18 cellular contexts compared by ENCODE assay signal in genomic region chr2:99476629-99477028, GRCh38. TPM values are rescaled to one million over a fixed set of nuclear protein-coding genes. Genes with fewer than 3 reads are reported as not detected.
DNase-seq lines count a peak whose midpoint lies in the region; ATAC-seq and TF ChIP-seq lines count a peak whose summit lies in the region.
"Had no signal": no experiment of that assay in that cellular context is flagged by ENCODE, and none has a peak within 500 bp of the region (broad histone marks: within the 10 kb centered on the region; RNA-seq: fewer than 3 reads in every experiment).

No MANE protein-coding gene starts in this region.

- BruUV-seq in IMR-90 (replicated peaks; lab: Mats Ljungman, UMichigan) = no TSS peak

- H3K4me2 ChIP-seq in IMR-90 (ENCODE audit: low read depth, low read length) = no peak overlapping the region
- H3K4me2 ChIP-seq in trophoblast cell (ENCODE audit: low read length) = no peak overlapping the region

- peaks cover 35% of the 10 kb centered on the region for H3K4me1 Mint-ChIP-seq in endodermal cell
- peaks cover 63% of the 10 kb centered on the region for H3K4me1 Mint-ChIP-seq in activated CD4-positive, alpha-beta T cell treated with anti-CD3 and anti-CD28 coated beads for 36 hours

- peaks cover 19% of the 10 kb centered on the region for H3K9me1 ChIP-seq in IMR-90 (ENCODE audit: insufficient read depth, low read length)

- H3K4me3 ChIP-seq in IMR-90 (ENCODE audit: insufficient read depth, low read depth, low read length) = no peak overlapping the region
- H3K4me3 ChIP-seq in endodermal cell (ENCODE audit: low read length) = no peak overlapping the region
- H3K4me3 ChIP-seq in left ventricle myocardium inferior = no peak overlapping the region
- H3K4me3 ChIP-seq in trophoblast cell (ENCODE audit: low read depth, low read length) = no peak overlapping the region
- H3K4me3 ChIP-seq: K562 had no signal

- H3K18ac ChIP-seq in IMR-90 (ENCODE audit: low read depth, low read length) (no peak overlapping the region), trophoblast cell (ENCODE audit: low read length) (no peak overlapping the region)

- in situ Hi-C loops in IMR-90 (cut with MboI; ENCODE audit: low sequenced_read_pairs) = loop anchor here (10.0 kb wide), 1 partner anchor 292 kb away; the partner anchor contains the start of genes MITD1 and MRPL30

- H3K36me3 ChIP-seq in IMR-90 (ENCODE audit: control insufficient read depth, insufficient read depth, low read length) (no peaks in the 10 kb centered on the region), endodermal cell (ENCODE audit: control insufficient read depth, insufficient read depth, low read length) (peaks cover 1% of the 10 kb centered on the region), left ventricle myocardium inferior (no peaks in the 10 kb centered on the region), trophoblast cell (ENCODE audit: control insufficient read depth in 1 of 2, insufficient read depth in 2 of 2, low read length in 2 of 2) (peaks cover 0 to 3% of the 10 kb centered on the region in 2 experiments)

- no peaks in the 10 kb centered on the region for H3K27me3 Mint-ChIP-seq in endodermal cell (ENCODE audit: insufficient read depth)
- H3K27me3 Mint-ChIP-seq in activated CD4-positive, alpha-beta T cell treated with anti-CD3 and anti-CD28 coated beads for 36 hours = no peaks in the 10 kb centered on the region

- no peak overlapping the region for H4K12ac ChIP-seq in trophoblast cell (ENCODE audit: low read depth, low read length)

- H2BK120ac ChIP-seq in IMR-90 (ENCODE audit: low read depth, low read length) (no peak overlapping the region), trophoblast cell (ENCODE audit: insufficient read depth, low read length, poor library complexity) (no peak overlapping the region)

- H4K5ac ChIP-seq in IMR-90 (ENCODE audit: low read depth, low read length) = no peak overlapping the region

- WGBS in IMR-90 (ENCODE audit: extremely low coverage in 2 of 2, insufficient read length in 1 of 2), 2 experiments = no CpG with 5 or more reads among the region's 3 CpGs
- WGBS in endodermal cell (ENCODE audit: insufficient coverage in 1 of 2, insufficient read length in 1 of 2), 2 experiments = 97 to 100% methylated on average over 3 of the region's 3 CpGs
- no CpG with 5 or more reads among the region's 3 CpGs for WGBS in trophoblast cell (ENCODE audit: extremely low coverage, insufficient coverage, insufficient read length)

- H4K20me1 ChIP-seq in IMR-90 (ENCODE audit: insufficient read depth, low read length) = peaks cover 23% of the 10 kb centered on the region

- no peak for TF ChIP-seq POLR2A in IMR-90 (IDR thresholded peaks at IDR 0.05; ENCODE audit: low read depth, low read length)

- H3K27ac Mint-ChIP-seq in endodermal cell = peak overlapping the region; percentile 76
- no peak overlapping the region for H3K27ac Mint-ChIP-seq in activated CD4-positive, alpha-beta T cell treated with anti-CD3 and anti-CD28 coated beads for 36 hours

- H2BK15ac ChIP-seq in IMR-90 (ENCODE audit: low read depth, low read length) = no peak overlapping the region

- dilution Hi-C loops in IMR-90 (cut with HindIII; ENCODE audit: low sequenced_read_pairs, unreplicated experiment) = no loop called here

- H3K23ac ChIP-seq in IMR-90 (ENCODE audit: low read depth, low read length) (no peak overlapping the region), trophoblast cell (ENCODE audit: low read length) (no peak overlapping the region)

- intact Hi-C loops in IMR-90 (cut with micrococcal nuclease) = no loop called here
- intact Hi-C loops in left ventricle myocardium inferior (cut with micrococcal nuclease) = loop anchor here (10.0 kb wide), 1 partner anchor 132 kb away; no protein-coding TSS in a partner anchor
- intact Hi-C loops in head of caudate nucleus (cut with DNase I) = no loop called here
- intact Hi-C loops in activated CD4-positive, alpha-beta T cell treated with anti-CD3 and anti-CD28 coated beads for 36 hours (cut with DNase I, micrococcal nuclease) = no loop called here

- H3K4ac ChIP-seq in IMR-90 (ENCODE audit: low read depth, low read length) (peak overlapping the region; percentile 41; the same call in 1 of the 2 replicates), trophoblast cell (ENCODE audit: low read depth, low read length) (peak overlapping the region; percentile 90)

- no peak overlapping the region for H2BK12ac ChIP-seq in trophoblast cell (ENCODE audit: low read length)

- ATAC-seq in IMR-90 (ENCODE audit: low read depth) (no peak), GM19463 (IDR thresholded peaks at IDR 0.05; ENCODE audit: unreplicated experiment) (no peak)
- no peak for ATAC-seq in activated CD4-positive, alpha-beta T cell treated with anti-CD3 and anti-CD28 coated beads for 36 hours

- no peak overlapping the region for H2AK9ac ChIP-seq in IMR-90 (replicated peaks; ENCODE audit: low read depth, low read length, poor library complexity)

- DNase-seq in IMR-90 = no peak
- DNase-seq in endodermal cell = no peak
- DNase-seq in left ventricle myocardium inferior = no peak
- no peak for DNase-seq in trophoblast cell
- no peak for DNase-seq in head of caudate nucleus
- DNase-seq in stimulated activated CD8-positive, alpha-beta memory T cell treated with anti-CD3 and anti-CD28 coated beads, Interleukin-4, amount 100 ng/mL, for 48 hours = no peak
- no peak for DNase-seq in activated CD4-positive, alpha-beta T cell treated with anti-CD3 and anti-CD28 coated beads for 36 hours
- DNase-seq: ACHN, AML-193, COR-L47, NCI-H1417 treated with DMSO at 0.1 percent for 48 hours, NCI-H1930, NCI-H2171, NCI-H510A, SHP77, SK-N-SH had no signal

- no peak overlapping the region for H3K27ac ChIP-seq in IMR-90 (ENCODE audit: insufficient read depth, low read length)
- H3K27ac ChIP-seq in endodermal cell (ENCODE audit: low read depth, low read length) = no peak overlapping the region
- H3K27ac ChIP-seq in left ventricle myocardium inferior (replicated peaks) = peak overlapping the region; percentile 66
- no peak overlapping the region for H3K27ac ChIP-seq in trophoblast cell (ENCODE audit: low read depth, low read length)

- no peak overlapping the region for H3K56ac ChIP-seq in IMR-90 (ENCODE audit: extremely low read depth, insufficient read depth, low read length)

- TF ChIP-seq CTCF in IMR-90 (conservative IDR thresholded peaks at IDR 0.05; ENCODE audit: low read depth, low read length) = no peak
- no peak for TF ChIP-seq CTCF in endodermal cell (conservative IDR thresholded peaks at IDR 0.05)
- no peak for TF ChIP-seq CTCF in left ventricle myocardium inferior (IDR thresholded peaks at IDR 0.05; ENCODE audit: borderline replicate concordance)

- H3K4me3 Mint-ChIP-seq in endodermal cell = no peak overlapping the region
- no peak overlapping the region for H3K4me3 Mint-ChIP-seq in activated CD4-positive, alpha-beta T cell treated with anti-CD3 and anti-CD28 coated beads for 36 hours

- H3K9me3 ChIP-seq in IMR-90 (ENCODE audit: control insufficient read depth, insufficient read depth, low read length) (no peaks in the 10 kb centered on the region), endodermal cell (ENCODE audit: control insufficient read depth, low read length) (no peaks in the 10 kb centered on the region), left ventricle myocardium inferior (replicated peaks) (no peaks in the 10 kb centered on the region), trophoblast cell (ENCODE audit: insufficient read depth, low read depth, low read length) (no peaks in the 10 kb centered on the region)
- H3K9me3 ChIP-seq: SK-N-SH had no signal

- POLR2A ChIA-PET in IMR-90 (lab: Charles Lee; ENCODE audit: unreplicated experiment) = no interaction called here
- POLR2A ChIA-PET in activated CD4-positive, alpha-beta T cell treated with anti-CD3 and anti-CD28 coated beads for 36 hours (lab: Charles Lee) = no interaction called here

- CTCF ChIA-PET in IMR-90 (lab: Yijun Ruan, JAX) = no interaction called here
- CTCF ChIA-PET in activated CD4-positive, alpha-beta T cell treated with anti-CD3 and anti-CD28 coated beads for 36 hours (lab: Charles Lee) = no interaction called here

- H2AFZ ChIP-seq in IMR-90 (replicated peaks; ENCODE audit: low read length, poor library complexity) = no peak overlapping the region
- no peak overlapping the region for H2AFZ ChIP-seq in trophoblast cell (ENCODE audit: insufficient read depth, low read length, poor library complexity)

- H2BK20ac ChIP-seq in IMR-90 (ENCODE audit: low read depth, low read length) = no peak overlapping the region

- H4K8ac ChIP-seq in IMR-90 (ENCODE audit: low read depth in 2 of 2, low read length in 2 of 2) (no peak overlapping the region), trophoblast cell (ENCODE audit: low read depth, low read length) (no peak overlapping the region)

- no peaks in the 10 kb centered on the region for H3K27me3 ChIP-seq in IMR-90 (ENCODE audit: control insufficient read depth, insufficient read depth, low read length)
- no peaks in the 10 kb centered on the region for H3K27me3 ChIP-seq in endodermal cell (ENCODE audit: control insufficient read depth, insufficient read depth, low read length, poor library complexity, severe bottlenecking)
- H3K27me3 ChIP-seq in left ventricle myocardium inferior (ENCODE audit: low read depth) = no peaks in the 10 kb centered on the region
- H3K27me3 ChIP-seq in trophoblast cell (ENCODE audit: insufficient read depth, low read length) = no peaks in the 10 kb centered on the region

- H3K79me1 ChIP-seq in IMR-90 (ENCODE audit: low read depth in 1 of 2, low read length in 2 of 2) = peaks cover 33 to 66% of the 10 kb centered on the region in 2 experiments
- peaks cover 2% of the 10 kb centered on the region for H3K79me1 ChIP-seq in trophoblast cell (ENCODE audit: low read length)

- H3K4me1 ChIP-seq in IMR-90 (ENCODE audit: control insufficient read depth, insufficient read depth, low read length) (peaks cover 3% of the 10 kb centered on the region; the same call in 1 of the 2 replicates), endodermal cell (ENCODE audit: control insufficient read depth, insufficient read depth, low read length) (no peaks in the 10 kb centered on the region), left ventricle myocardium inferior (peaks cover 100% of the 10 kb centered on the region), trophoblast cell (ENCODE audit: control insufficient read depth in 1 of 2, insufficient read depth in 2 of 2, low read length in 2 of 2) (peaks cover 0 to 2% of the 10 kb centered on the region in 2 experiments)

- no peak overlapping the region for H4K91ac ChIP-seq in IMR-90 (ENCODE audit: insufficient read depth, low read depth, low read length)
- no peak overlapping the region for H4K91ac ChIP-seq in trophoblast cell (ENCODE audit: low read depth, low read length)

- H2AK5ac ChIP-seq in IMR-90 (ENCODE audit: low read depth, low read length) (no peak overlapping the region), trophoblast cell (ENCODE audit: low read length) (no peak overlapping the region)

- H3K9ac ChIP-seq in IMR-90 (ENCODE audit: low read depth, low read length) = no peak overlapping the region
- no peak overlapping the region for H3K9ac ChIP-seq in endodermal cell (ENCODE audit: extremely low read depth, low read length, poor library complexity, severe bottlenecking)
- H3K9ac ChIP-seq in trophoblast cell (ENCODE audit: low read length) = no peak overlapping the region
- H3K9ac ChIP-seq: SK-N-SH had no signal

- no peak for TF ChIP-seq RAD21 in IMR-90 (IDR thresholded peaks at IDR 0.05; ENCODE audit: low read length)

- no peak overlapping the region for H2BK5ac ChIP-seq in IMR-90 (ENCODE audit: low read depth, low read length, poor library complexity, severe bottlenecking)
- no peak overlapping the region for H2BK5ac ChIP-seq in trophoblast cell (ENCODE audit: low read depth, low read length, poor library complexity)

- peaks cover 3% of the 10 kb centered on the region for H3K36me3 Mint-ChIP-seq in endodermal cell (ENCODE audit: low read depth)
- H3K36me3 Mint-ChIP-seq in activated CD4-positive, alpha-beta T cell treated with anti-CD3 and anti-CD28 coated beads for 36 hours (ENCODE audit: low read depth) = peaks cover 8% of the 10 kb centered on the region

- no peaks in the 10 kb centered on the region for H3K9me3 Mint-ChIP-seq in endodermal cell
- peaks cover under 1% of the 10 kb centered on the region for H3K9me3 Mint-ChIP-seq in activated CD4-positive, alpha-beta T cell treated with anti-CD3 and anti-CD28 coated beads for 36 hours (ENCODE audit: low read depth)

- no peak overlapping the region for H3K14ac ChIP-seq in IMR-90 (replicated peaks; ENCODE audit: low read depth, low read length)
- H3K14ac ChIP-seq in trophoblast cell (ENCODE audit: low read length) = no peak overlapping the region

- peaks cover 14% of the 10 kb centered on the region for H3K79me2 ChIP-seq in trophoblast cell (ENCODE audit: control insufficient read depth, insufficient read depth, low read length, poor library complexity)

RNA-seq across cellular contexts. Expression of gene REV1, which starts 13.2 kb away (rescaled TPM):
- total RNA-seq in IMR-90 (2012; rRNA removed) (25.8 and 30.1 TPM in 2 replicates), endodermal cell (10 to 100 TPM; 43.9 to 44.6 TPM), left ventricle myocardium inferior (42.8 TPM)
- 12.3 and 13.4 TPM in 2 replicates for polyA plus RNA-seq in IMR-90 (2012; rRNA removed)
- polyA plus RNA-seq in IMR-90 (2012; cell fraction: cytosol; rRNA removed) = 2.2 and 2.5 TPM in 2 replicates
- polyA plus RNA-seq in IMR-90 (2012; cell fraction: nucleus; rRNA removed; ENCODE audit: low replicate concordance) = 10.8 and 81.4 TPM in 2 replicates
- polyA plus RNA-seq in endodermal cell (2013, experiment 1 of 2) = 28.8 TPM
- polyA plus RNA-seq in endodermal cell (2013, experiment 2 of 2) = 29.3 TPM
- polyA plus RNA-seq in trophoblast cell (2013) = 27.7 TPM in 2 replicates
- 10 to 100 TPM; 30.0 to 38.2 TPM for total RNA-seq in activated CD4-positive, alpha-beta T cell treated with anti-CD3 and anti-CD28 coated beads for 36 hours
